28 cellular contexts compared by ENCODE assay signal in genomic region chr18:67893896-67894295, GRCh38.
"Had no signal": no experiment of that assay in that cellular context is flagged by ENCODE, and none has a peak within 500 bp of the region (broad histone marks: within the 10 kb centered on the region; RNA-seq: fewer than 3 reads in every experiment).

No MANE protein-coding gene starts in this region.

- H3K4me1 ChIP-seq: heart right ventricle, lower lobe of right lung, parathyroid adenoma, sigmoid colon, stomach, thyroid gland had no signal

- H3K79me2 ChIP-seq: parathyroid adenoma had no signal

- H3K9ac ChIP-seq: parathyroid adenoma had no signal

- H2AFZ ChIP-seq: parathyroid adenoma had no signal

- H3K4me1 Mint-ChIP-seq: immature natural killer cell; naive B cell; nephron; stimulated activated effector memory CD8-positive, alpha-beta T cell treated with anti-CD3 and anti-CD28 coated beads, Interleukin-12 subunit alpha, Interleukin-12 subunit beta, amount 100 ng/mL, for 72 hours had no signal

- H3K4me3 ChIP-seq: dorsolateral prefrontal cortex, heart right ventricle, lower lobe of right lung, mucosa of descending colon, sigmoid colon, stomach, thyroid gland had no signal

- H3K9me3 Mint-ChIP-seq: nephron; stimulated activated effector memory CD8-positive, alpha-beta T cell treated with anti-CD3 and anti-CD28 coated beads, Interleukin-12 subunit alpha, Interleukin-12 subunit beta, amount 100 ng/mL, for 72 hours; type B pancreatic cell had no signal

- H3K27me3 ChIP-seq: dorsolateral prefrontal cortex, heart right ventricle, neutrophil, sigmoid colon, stomach, thyroid gland had no signal

- H3K9me3 ChIP-seq: heart right ventricle, lower lobe of right lung, mucosa of descending colon, neutrophil, sigmoid colon, stomach, thyroid gland had no signal

- DNase-seq: cerebellar nuclear complex; dorsolateral prefrontal cortex; effector CD4-positive, alpha-beta T cell; foreskin melanocyte; glutamatergic neuron; heart right ventricle; hippocampal formation; immature natural killer cell; islet precursor cell; kidney glomerular epithelial cell; left colon; left ventricle myocardium superior; lower lobe of right lung; mucosa of descending colon; naive B cell; right cardiac atrium; sigmoid colon; stimulated activated CD4-positive, alpha-beta T cell treated with anti-CD3 and anti-CD28 coated beads, Interleukin-2, amount 100 ng/mL, for 24 hours; stimulated activated CD4-positive, alpha-beta T cell treated with anti-CD3 and anti-CD28 coated beads, Interleukin-4, amount 100 ng/mL, for 24 hours; stimulated activated naive CD4-positive, alpha-beta T cell treated with Interleukin-2 at 50 U/mL for 16 hours; stomach; thyroid gland had no signal

- H3K27ac ChIP-seq: dorsolateral prefrontal cortex, heart right ventricle, lower lobe of right lung, neutrophil, parathyroid adenoma, sigmoid colon, stomach, thyroid gland had no signal

- H3K4me3 Mint-ChIP-seq: immature natural killer cell; naive B cell; nephron; stimulated activated effector memory CD8-positive, alpha-beta T cell treated with anti-CD3 and anti-CD28 coated beads, Interleukin-12 subunit alpha, Interleukin-12 subunit beta, amount 100 ng/mL, for 72 hours; type B pancreatic cell had no signal

- H3K27me3 Mint-ChIP-seq: naive B cell, progenitor cell of endocrine pancreas, type B pancreatic cell had no signal

- H3K36me3 ChIP-seq: heart right ventricle, lower lobe of right lung, neutrophil, sigmoid colon, stomach, thyroid gland had no signal

- H3K36me3 Mint-ChIP-seq: immature natural killer cell; naive B cell; stimulated activated effector memory CD8-positive, alpha-beta T cell treated with anti-CD3 and anti-CD28 coated beads, Interleukin-12 subunit alpha, Interleukin-12 subunit beta, amount 100 ng/mL, for 72 hours; type B pancreatic cell had no signal

- H3K27ac Mint-ChIP-seq: immature natural killer cell; naive B cell; nephron; progenitor cell of endocrine pancreas; stimulated activated effector memory CD8-positive, alpha-beta T cell treated with anti-CD3 and anti-CD28 coated beads, Interleukin-12 subunit alpha, Interleukin-12 subunit beta, amount 100 ng/mL, for 72 hours; type B pancreatic cell had no signal
